ENCODE assay signal across 27 cellular contexts in genomic region chr22:25176799-25177198, GRCh38. TPM values are rescaled to one million over a fixed set of nuclear protein-coding genes. Genes with fewer than 3 reads are reported as not detected.
DNase-seq lines count a peak whose midpoint lies in the region; ATAC-seq, FAIRE-seq and TF ChIP-seq lines count a peak whose summit lies in the region.
"Had no signal": no experiment of that assay in that cellular context is flagged by ENCODE, and none has a peak within 500 bp of the region (broad histone marks: within the 10 kb centered on the region; RNA-seq: fewer than 3 reads in every experiment).

No MANE protein-coding gene starts in this region.

- H3K4me2 ChIP-seq in keratinocyte (ENCODE audit: control insufficient read depth, extremely low read depth, insufficient read depth, low read depth, low read length): peak overlapping the region; percentile 52

- H2AFZ ChIP-seq in keratinocyte (ENCODE audit: control insufficient read depth, low read length): no peak overlapping the region

- no peak for TF ChIP-seq CTCF in RWPE2 (IDR thresholded peaks at IDR 0.05; ENCODE audit: poor library complexity, severe bottlenecking)
- TF ChIP-seq CTCF in breast epithelium (IDR thresholded peaks at IDR 0.05): no peak
- no peak for TF ChIP-seq CTCF in keratinocyte (optimal IDR thresholded peaks at IDR 0.05 in 1 of 3, IDR thresholded peaks at IDR 0.05 in 1 of 3, conservative IDR thresholded peaks at IDR 0.05 in 1 of 3; ENCODE audit: extremely low read depth in 1 of 3, insufficient read depth in 2 of 3, low read length in 3 of 3)
- TF ChIP-seq CTCF in thyroid gland (IDR thresholded peaks at IDR 0.05): no peak

- H3K36me3 ChIP-seq in RWPE2 (ENCODE audit: low read depth): peaks cover 73% of the 10 kb centered on the region
- H3K36me3 ChIP-seq in breast epithelium: no peaks in the 10 kb centered on the region
- peaks cover 15 to 27% of the 10 kb centered on the region in 2 experiments for H3K36me3 ChIP-seq in keratinocyte (ENCODE audit: control insufficient read depth in 2 of 2, extremely low read depth in 1 of 2, insufficient read depth in 2 of 2, low read length in 2 of 2)
- H3K36me3 ChIP-seq in thyroid gland: peaks cover 26 to 49% of the 10 kb centered on the region in 2 donors
- H3K36me3 ChIP-seq: BE2C had no signal

- TF ChIP-seq POLR2A in breast epithelium (IDR thresholded peaks at IDR 0.05): no peak
- no peak for TF ChIP-seq POLR2A in thyroid gland (IDR thresholded peaks at IDR 0.05)

- H3K27ac ChIP-seq in RWPE2 (ENCODE audit: poor library complexity, severe bottlenecking): peak overlapping the region; percentile 51
- H3K27ac ChIP-seq in breast epithelium: peak overlapping the region; percentile 84 to 90
- H3K27ac ChIP-seq in keratinocyte (ENCODE audit: control insufficient read depth, insufficient read depth, low read length): peak overlapping the region; percentile 42
- H3K27ac ChIP-seq in thyroid gland: peak overlapping the region in 2 of 3 donors; percentile 58 to 59
- H3K27ac ChIP-seq: C4-2B, HL-60 had no signal

- DNase-seq in RWPE2 (ENCODE audit: low spot score) (no peak), breast epithelium (ENCODE audit: low spot score in 2 of 2) (no peak), keratinocyte (ENCODE audit: low read depth, low spot score) (no peak), thyroid gland (no peak), SHP77 treated with DMSO at 0.1 percent for 48 hours (lab: John Stamatoyannopoulos, UW) (no peak), NAMALWA (ENCODE audit: low spot score) (no peak), NCI-H1092 treated with DMSO at 0.1 percent for 48 hours (lab: John Stamatoyannopoulos, UW) (no peak)
- DNase-seq: ACHN; BE2C; Caco-2; CD4-positive, alpha-beta T cell; DMS79; GDM1; GOT3; H7; HFFc6; IMR-90 had no signal

- no peak for FAIRE-seq in keratinocyte (lab: Jason Lieb, UNC)
- FAIRE-seq: A204.1, D721Med, GM12892, GM18507 had no signal

- no peaks in the 10 kb centered on the region for H4K20me1 ChIP-seq in keratinocyte (ENCODE audit: control insufficient read depth, extremely low read depth, insufficient read depth, low read length)

- no peaks in the 10 kb centered on the region for H3K79me2 ChIP-seq in keratinocyte (ENCODE audit: control insufficient read depth, insufficient read depth, low read length)

- 82 to 89% methylated on average over 3 of the region's 3 CpGs for WGBS in thyroid gland, 2 donors

- H3K4me3 ChIP-seq in RWPE2 (ENCODE audit: severe bottlenecking) (no peak overlapping the region), breast epithelium (no peak overlapping the region), keratinocyte (ENCODE audit: control insufficient read depth in 2 of 3, extremely low read depth in 1 of 3, insufficient read depth in 2 of 3, low read depth in 1 of 3, low read length in 3 of 3) (no peak overlapping the region), thyroid gland (replicated peaks in 1 of 3) (no peak overlapping the region)

- H3K9me3 ChIP-seq in RWPE2 (ENCODE audit: severe bottlenecking): no peaks in the 10 kb centered on the region
- peaks cover 0 to 4% of the 10 kb centered on the region in 2 donors for H3K9me3 ChIP-seq in breast epithelium
- H3K9me3 ChIP-seq in keratinocyte (ENCODE audit: control insufficient read depth, low read depth, low read length): no peaks in the 10 kb centered on the region
- H3K9me3 ChIP-seq in thyroid gland: no peaks in the 10 kb centered on the region
- H3K9me3 ChIP-seq: BE2C, Caco-2 had no signal

- H3K9me1 ChIP-seq in keratinocyte (ENCODE audit: control insufficient read depth, extremely low read depth, insufficient read depth, low read length): no peaks in the 10 kb centered on the region

- dilution Hi-C loops in keratinocyte (cut with MboI; ENCODE audit: extremely low pct_ligation_motif_present, low sequenced_read_pairs): no loop called here

- H3K4me1 ChIP-seq in RWPE2 (ENCODE audit: insufficient read depth, poor library complexity, severe bottlenecking) (peaks cover 5% of the 10 kb centered on the region), breast epithelium (peaks cover 0 to 5% of the 10 kb centered on the region in 2 donors), keratinocyte (ENCODE audit: control insufficient read depth, extremely low read depth, insufficient read depth, low read length) (peaks cover 22% of the 10 kb centered on the region), thyroid gland (peaks cover 11 to 14% of the 10 kb centered on the region in 2 donors)
- H3K4me1 ChIP-seq: BE2C, Caco-2 had no signal

- ATAC-seq in RWPE2 (ENCODE audit: low read depth) (no peak), GM19023 (IDR thresholded peaks at IDR 0.05; ENCODE audit: unreplicated experiment) (no peak)
- ATAC-seq: HCT116 had no signal

- intact Hi-C loops in breast epithelium (cut with DNase I; ENCODE audit: low total_unique reads): no loop called here
- intact Hi-C loops in thyroid gland (cut with DNase I): loop anchor here (10.0 kb wide), 1 partner anchor 62 kb away; no protein-coding TSS in a partner anchor

- H3K9ac ChIP-seq in keratinocyte (ENCODE audit: control insufficient read depth, extremely low read depth, insufficient read depth, low read length): no peak overlapping the region

- H3K27me3 ChIP-seq in RWPE2 (ENCODE audit: insufficient read depth, poor library complexity, severe bottlenecking): no peaks in the 10 kb centered on the region
- H3K27me3 ChIP-seq in breast epithelium: no peaks in the 10 kb centered on the region
- H3K27me3 ChIP-seq in keratinocyte (ENCODE audit: control insufficient read depth, extremely low read depth, insufficient read depth, low read length): no peaks in the 10 kb centered on the region
- no peaks in the 10 kb centered on the region for H3K27me3 ChIP-seq in thyroid gland
- H3K27me3 ChIP-seq: BE2C had no signal

RNA-seq across cellular contexts. Expression of gene CRYBB3, which starts 22.9 kb away (rescaled TPM):
- under 1 TPM in 1 of 3 donors, not detected in 2; 0.66 TPM for total RNA-seq in breast epithelium
- 0.06 TPM in 1 of 3 replicates, not detected in the others for polyA plus RNA-seq in keratinocyte
- polyA plus RNA-seq in keratinocyte (2011; ENCODE audit: low read depth): not detected
- not detected in 2 replicates for polyA plus RNA-seq in keratinocyte (2011; cell fraction: cytosol; rRNA removed)
- 0.19 and 0.31 TPM in 2 replicates for polyA plus RNA-seq in keratinocyte (2011; cell fraction: nucleus; rRNA removed)
- polyA plus RNA-seq in keratinocyte (2012; ENCODE audit: low replicate concordance): 0.20 TPM in 1 of 2 replicates, not detected in the other
- polyA minus RNA-seq in keratinocyte: not detected in 3 replicates
- not detected for polyA minus RNA-seq in keratinocyte (2011; cell fraction: cytosol; rRNA and poly(A)+ RNA removed)
- not detected in 2 replicates for polyA minus RNA-seq in keratinocyte (2011; cell fraction: nucleus; rRNA and poly(A)+ RNA removed)
- total RNA-seq in thyroid gland: not detected
- total RNA-seq: Caco-2; CD4-positive, alpha-beta T cell; Daoy; HFFc6; HT1080; IMR-90 had no signal
- polyA plus RNA-seq: IMR-90 had no signal

RNA-seq across cellular contexts. Expression of gene CRYBB2, which starts 42.6 kb away (rescaled TPM):
- total RNA-seq in breast epithelium: under 1 TPM in 1 of 3 donors, not detected in 2; 0.66 TPM
- 0.09 to 0.89 TPM (median 0.55 TPM) in 3 replicates for polyA plus RNA-seq in keratinocyte
- not detected for polyA plus RNA-seq in keratinocyte (2011; ENCODE audit: low read depth)
- 0.26 and 0.47 TPM in 2 replicates for polyA plus RNA-seq in keratinocyte (2011; cell fraction: cytosol; rRNA removed)
- 0.71 and 0.87 TPM in 2 replicates for polyA plus RNA-seq in keratinocyte (2011; cell fraction: nucleus; rRNA removed)
- polyA plus RNA-seq in keratinocyte (2012; ENCODE audit: low replicate concordance): 0.20 and 0.26 TPM in 2 replicates
- 0.43 to 0.67 TPM in 2 of 3 replicates, not detected in the other for polyA minus RNA-seq in keratinocyte
- not detected for polyA minus RNA-seq in keratinocyte (2011; cell fraction: cytosol; rRNA and poly(A)+ RNA removed)
- 0.74 TPM in 1 of 2 replicates, not detected in the other for polyA minus RNA-seq in keratinocyte (2011; cell fraction: nucleus; rRNA and poly(A)+ RNA removed)
- total RNA-seq in thyroid gland: under 1 TPM in 1 of 4 donors, not detected in 3; 0.45 TPM
- total RNA-seq: Caco-2; CD4-positive, alpha-beta T cell; Daoy; HT1080; IMR-90 had no signal
- polyA plus RNA-seq: IMR-90 had no signal
